Comparison of ENCODE assay signal across 9 cellular contexts in genomic region chr18:63831080-63831788, GRCh38. TPM values are rescaled to one million over a fixed set of nuclear protein-coding genes. Genes with fewer than 3 reads are reported as not detected.
DNase-seq lines count a peak whose midpoint lies in the region; ATAC-seq lines count a peak whose summit lies in the region.
"Had no signal": no experiment of that assay in that cellular context is flagged by ENCODE, and none has a peak within 500 bp of the region (broad histone marks: within the 10 kb centered on the region; RNA-seq: fewer than 3 reads in every experiment).

No MANE protein-coding gene starts in this region.

- POLR2A ChIA-PET in activated CD8-positive, alpha-beta T cell treated with anti-CD3 and anti-CD28 coated beads, Interleukin-2, amount 10 ng/mL, durations not matched to agents 7 days and 5 days (lab: Charles Lee), result no interaction called here

- no peak overlapping the region for H3K4me3 Mint-ChIP-seq in activated CD8-positive, alpha-beta T cell treated with anti-CD3 and anti-CD28 coated beads, Interleukin-2, amount 10 ng/mL, durations not matched to agents 7 days and 5 days

- no peaks in the 10 kb centered on the region for H3K36me3 Mint-ChIP-seq in activated CD8-positive, alpha-beta T cell treated with anti-CD3 and anti-CD28 coated beads, Interleukin-2, amount 10 ng/mL, durations not matched to agents 7 days and 5 days (ENCODE audit: low read depth)
- H3K36me3 Mint-ChIP-seq: naive B cell had no signal

- H3K9me3 Mint-ChIP-seq in activated CD8-positive, alpha-beta T cell treated with anti-CD3 and anti-CD28 coated beads, Interleukin-2, amount 10 ng/mL, durations not matched to agents 7 days and 5 days (ENCODE audit: insufficient read depth), result no peaks in the 10 kb centered on the region
- H3K9me3 Mint-ChIP-seq: naive B cell had no signal

- peaks cover 12% of the 10 kb centered on the region for H3K4me1 Mint-ChIP-seq in activated CD8-positive, alpha-beta T cell treated with anti-CD3 and anti-CD28 coated beads, Interleukin-2, amount 10 ng/mL, durations not matched to agents 7 days and 5 days (ENCODE audit: low read depth)

- H3K27ac Mint-ChIP-seq in activated CD8-positive, alpha-beta T cell treated with anti-CD3 and anti-CD28 coated beads, Interleukin-2, amount 10 ng/mL, durations not matched to agents 7 days and 5 days, result no peak overlapping the region

- CTCF ChIA-PET in activated CD8-positive, alpha-beta T cell treated with anti-CD3 and anti-CD28 coated beads, Interleukin-2, amount 10 ng/mL, durations not matched to agents 7 days and 5 days (lab: Charles Lee), result interaction anchor here (1.6 kb wide), 1 partner anchor 14 kb away, joined by 4 read pairs; no protein-coding TSS in a partner anchor

- H3K27me3 Mint-ChIP-seq in activated CD8-positive, alpha-beta T cell treated with anti-CD3 and anti-CD28 coated beads, Interleukin-2, amount 10 ng/mL, durations not matched to agents 7 days and 5 days (ENCODE audit: low read depth), result peaks cover 20% of the 10 kb centered on the region

- ATAC-seq in GM19467 (IDR thresholded peaks at IDR 0.05; ENCODE audit: unreplicated experiment) (peak; percentile 92), HG03439 (IDR thresholded peaks at IDR 0.05; ENCODE audit: unreplicated experiment) (peak; percentile 92)
- no peak for ATAC-seq in activated CD8-positive, alpha-beta T cell treated with anti-CD3 and anti-CD28 coated beads, Interleukin-2, amount 10 ng/mL, durations not matched to agents 7 days and 5 days

- DNase-seq in AG20443 (ENCODE audit: low spot score), result peak; percentile 45
- DNase-seq in activated CD8-positive, alpha-beta T cell treated with anti-CD3 and anti-CD28 coated beads, Interleukin-2, amount 10 ng/mL, durations not matched to agents 7 days and 5 days, result peak; percentile 22
- no peak for DNase-seq in HuH-7.5 (ENCODE audit: low spot score)
- no peak for DNase-seq in epidermal melanocyte (ENCODE audit: insufficient read length, low spot score)
- DNase-seq in NCI-H128 (lab: John Stamatoyannopoulos, UW; ENCODE audit: unreplicated experiment), result no peak
- DNase-seq in Ammon's horn (ENCODE audit: low spot score), result no peak
- DNase-seq: naive B cell had no signal

RNA-seq across cellular contexts. Expression of gene SERPINB7, which starts 56.0 kb away (rescaled TPM):
- total RNA-seq in activated CD8-positive, alpha-beta T cell treated with anti-CD3 and anti-CD28 coated beads, Interleukin-2, amount 10 ng/mL, durations not matched to agents 7 days and 5 days, result not detected

RNA-seq across cellular contexts. Expression of gene SERPINB2, which starts 56.3 kb away (rescaled TPM):
- total RNA-seq in activated CD8-positive, alpha-beta T cell treated with anti-CD3 and anti-CD28 coated beads, Interleukin-2, amount 10 ng/mL, durations not matched to agents 7 days and 5 days, result not detected

Comparison
In these comparisons a context has a peak if more than half of its experiments do, and no peak if none do; other contexts are left out.
1. DNase-seq: peak in AG20443 (single experiment) and activated CD8-positive, alpha-beta T cell treated with anti-CD3 and anti-CD28 coated beads, Interleukin-2, amount 10 ng/mL, durations not matched to agents 7 days and 5 days (single experiment); none in HuH-7.5 (single experiment), epidermal melanocyte (single experiment), NCI-H128 (single experiment) and Ammon's horn (single experiment).